9 cellular contexts compared by ENCODE assay signal in genomic region chr5:168409601-168410458, GRCh38.
DNase-seq lines count a peak whose midpoint lies in the region; ATAC-seq, FAIRE-seq and TF ChIP-seq lines count a peak whose summit lies in the region.
"Had no signal": no experiment of that assay in that cellular context is flagged by ENCODE, and none has a peak within 500 bp of the region (broad histone marks: within the 10 kb centered on the region; RNA-seq: fewer than 3 reads in every experiment).

No MANE protein-coding gene starts in this region.

- peak overlapping the region; percentile 45 for H3K27ac ChIP-seq in keratinocyte (ENCODE audit: control insufficient read depth, insufficient read depth, low read length)

- H3K4me1 ChIP-seq in keratinocyte (ENCODE audit: control insufficient read depth, extremely low read depth, insufficient read depth, low read length): peaks cover 40% of the 10 kb centered on the region

- no peak overlapping the region for H2AFZ ChIP-seq in keratinocyte (ENCODE audit: control insufficient read depth, low read length)

- H4K20me1 ChIP-seq in keratinocyte (ENCODE audit: control insufficient read depth, extremely low read depth, insufficient read depth, low read length): no peaks in the 10 kb centered on the region

- H3K9me3 ChIP-seq in keratinocyte (ENCODE audit: control insufficient read depth, low read depth, low read length): no peaks in the 10 kb centered on the region

- H3K4me2 ChIP-seq in keratinocyte (ENCODE audit: control insufficient read depth, extremely low read depth, insufficient read depth, low read depth, low read length): peak overlapping the region; percentile 45

- FAIRE-seq in keratinocyte (lab: Jason Lieb, UNC): peak; percentile 90
- FAIRE-seq: K562 had no signal

- no peaks in the 10 kb centered on the region for H3K27me3 ChIP-seq in keratinocyte (ENCODE audit: control insufficient read depth, extremely low read depth, insufficient read depth, low read length)

- dilution Hi-C loops in keratinocyte (cut with MboI; ENCODE audit: extremely low pct_ligation_motif_present, low sequenced_read_pairs): no loop called here

- no peak overlapping the region for H3K4me3 ChIP-seq in GM12865 (ENCODE audit: low read depth, low read length)
- H3K4me3 ChIP-seq in keratinocyte (ENCODE audit: control insufficient read depth in 2 of 3, extremely low read depth in 1 of 3, insufficient read depth in 2 of 3, low read depth in 1 of 3, low read length in 3 of 3): no peak overlapping the region
- H3K4me3 ChIP-seq: K562 had no signal

- TF ChIP-seq CTCF in GM12865 (IDR thresholded peaks at IDR 0.05; ENCODE audit: insufficient read depth, low read depth, low read length, missing control alignments): no peak
- TF ChIP-seq CTCF in keratinocyte (optimal IDR thresholded peaks at IDR 0.05 in 1 of 3, IDR thresholded peaks at IDR 0.05 in 1 of 3, conservative IDR thresholded peaks at IDR 0.05 in 1 of 3; ENCODE audit: extremely low read depth in 1 of 3, insufficient read depth in 2 of 3, low read length in 3 of 3): no peak

- H3K9me1 ChIP-seq in keratinocyte (ENCODE audit: control insufficient read depth, extremely low read depth, insufficient read depth, low read length): no peaks in the 10 kb centered on the region

- peaks cover 24 to 34% of the 10 kb centered on the region in 2 experiments for H3K36me3 ChIP-seq in keratinocyte (ENCODE audit: control insufficient read depth in 2 of 2, extremely low read depth in 1 of 2, insufficient read depth in 2 of 2, low read length in 2 of 2)

- H3K9ac ChIP-seq in keratinocyte (ENCODE audit: control insufficient read depth, extremely low read depth, insufficient read depth, low read length): no peak overlapping the region

- ATAC-seq in HG03460 (IDR thresholded peaks at IDR 0.05; ENCODE audit: unreplicated experiment): peak; percentile 70
- ATAC-seq: K562 had no signal

- H3K79me2 ChIP-seq in keratinocyte (ENCODE audit: control insufficient read depth, insufficient read depth, low read length): no peaks in the 10 kb centered on the region

- DNase-seq in GM12865 (ENCODE audit: low read depth): peak; percentile 51
- peak in 2 of 3 experiments; percentile 13 to 15 for DNase-seq in activated CD8-positive, alpha-beta memory T cell treated with anti-CD3 and anti-CD28 coated beads for 48 hours (ENCODE audit: low read depth in 2 of 3, low spot score in 2 of 3)
- no peak for DNase-seq in keratinocyte (ENCODE audit: low read depth, low spot score)
- DNase-seq in cortex of kidney (lab: John Stamatoyannopoulos, UW): no peak
- DNase-seq in NAMALWA (ENCODE audit: low spot score): no peak
- no peak for DNase-seq in NCI-H526 treated with DMSO at 0.1 percent for 48 hours (lab: John Stamatoyannopoulos, UW)
- no peak for DNase-seq in NCI-H1930 (lab: John Stamatoyannopoulos, UW)

Comparison
In these comparisons a context has a peak if more than half of its experiments do, and no peak if none do; other contexts are left out.
1. DNase-seq: peak in GM12865 (single experiment) and activated CD8-positive, alpha-beta memory T cell treated with anti-CD3 and anti-CD28 coated beads for 48 hours (2 of 3); none in keratinocyte (single experiment), cortex of kidney (single experiment), NAMALWA (single experiment), NCI-H526 treated with DMSO at 0.1 percent for 48 hours (single experiment) and NCI-H1930 (0 of 2).